In genomic region chr4:83417566-83417965, GRCh38 we compare ENCODE assay signal across 21 cellular contexts.
"Had no signal": no experiment of that assay in that cellular context is flagged by ENCODE, and none has a peak within 500 bp of the region (broad histone marks: within the 10 kb centered on the region; RNA-seq: fewer than 3 reads in every experiment).

No MANE protein-coding gene starts in this region.

- H3K9me3 Mint-ChIP-seq: activated naive CD4-positive, alpha-beta T cell treated with anti-CD3 and anti-CD28 coated beads, Interleukin-2, amount 50 U/mL, for 24 hours; activated T-helper 17 cell treated with anti-CD3 and anti-CD28 coated beads, Interleukin-2, amount 50 U/mL, for 72 hours; central memory CD8-positive, alpha-beta T cell; immature natural killer cell; naive thymus-derived CD8-positive, alpha-beta T cell; neural crest cell had no signal

- H3K4me3 Mint-ChIP-seq: activated naive CD4-positive, alpha-beta T cell treated with anti-CD3 and anti-CD28 coated beads, Interleukin-2, amount 50 U/mL, for 24 hours; activated T-helper 17 cell treated with anti-CD3 and anti-CD28 coated beads, Interleukin-2, amount 50 U/mL, for 72 hours; central memory CD8-positive, alpha-beta T cell; immature natural killer cell; naive thymus-derived CD8-positive, alpha-beta T cell; neural crest cell had no signal

- DNase-seq: activated CD4-positive, alpha-beta T cell treated with anti-CD3 and anti-CD28 coated beads, Interleukin-2, amount 50 U/mL, for 4 hours; activated CD4-positive, CD25-positive, alpha-beta regulatory T cell treated with anti-CD3 and anti-CD28 coated beads, Interleukin-2, amount 50 U/mL, for 72 hours; activated CD8-positive, alpha-beta memory T cell treated with anti-CD3 and anti-CD28 coated beads, Interleukin-2, amount 50 U/mL, for 4 hours; activated gamma-delta T cell treated with Interleukin-2 at 50 U/mL for 16 hours; activated T-cell treated with anti-CD3 and anti-CD28 coated beads, Interleukin-2, amount 50 U/mL, for 1 hour; dermis blood vessel endothelial cell; effector CD4-positive, alpha-beta T cell; foreskin fibroblast; head of caudate nucleus; hypothalamus; immature natural killer cell; naive thymus-derived CD8-positive, alpha-beta T cell; occipital lobe; spleen; stimulated activated naive CD4-positive, alpha-beta T cell treated with Interleukin-2 at 50 U/mL for 16 hours; T-helper 2 cell had no signal

- H3K4me1 Mint-ChIP-seq: activated naive CD4-positive, alpha-beta T cell treated with anti-CD3 and anti-CD28 coated beads, Interleukin-2, amount 50 U/mL, for 24 hours; activated T-helper 17 cell treated with anti-CD3 and anti-CD28 coated beads, Interleukin-2, amount 50 U/mL, for 72 hours; central memory CD8-positive, alpha-beta T cell; immature natural killer cell; neural crest cell had no signal

- H3K27ac Mint-ChIP-seq: activated naive CD4-positive, alpha-beta T cell treated with anti-CD3 and anti-CD28 coated beads, Interleukin-2, amount 50 U/mL, for 24 hours; activated T-helper 17 cell treated with anti-CD3 and anti-CD28 coated beads, Interleukin-2, amount 50 U/mL, for 72 hours; immature natural killer cell had no signal

- ATAC-seq: activated T-helper 17 cell treated with anti-CD3 and anti-CD28 coated beads, Interleukin-2, amount 50 U/mL, for 72 hours; naive thymus-derived CD8-positive, alpha-beta T cell; SK-N-SH treated with all-trans-retinoic acid at 6 μM for 48 hours had no signal

- H3K27me3 Mint-ChIP-seq: activated naive CD4-positive, alpha-beta T cell treated with anti-CD3 and anti-CD28 coated beads, Interleukin-2, amount 50 U/mL, for 24 hours; activated T-helper 17 cell treated with anti-CD3 and anti-CD28 coated beads, Interleukin-2, amount 50 U/mL, for 72 hours; central memory CD8-positive, alpha-beta T cell; naive thymus-derived CD8-positive, alpha-beta T cell had no signal
